Comparison of ENCODE assay signal across 22 cellular contexts in genomic region chr11:64415996-64416728, GRCh38.
"Had no signal": no experiment of that assay in that cellular context is flagged by ENCODE, and none has a peak within 500 bp of the region (broad histone marks: within the 10 kb centered on the region; RNA-seq: fewer than 3 reads in every experiment).

No MANE protein-coding gene starts in this region.

- DNase-seq: activated CD4-positive, alpha-beta T cell treated with anti-CD3 and anti-CD28 coated beads, Interleukin-2, amount 50 U/mL, for 48 hours; activated CD8-positive, alpha-beta memory T cell treated with anti-CD3 and anti-CD28 coated beads, Interleukin-2, amount 50 U/mL, for 4 hours; activated effector memory CD4-positive, alpha-beta T cell treated with anti-CD3 and anti-CD28 coated beads, Interleukin-2, amount 50 U/mL, for 16 hours; amniotic stem cell; cerebellar nuclear complex; effector memory CD4-positive, alpha-beta T cell; heart right ventricle; left colon; lower lobe of right lung; ovary; stomach; testis; upper lobe of left lung had no signal

- H3K4me3 ChIP-seq: heart right ventricle, lower lobe of right lung, neural progenitor cell, ovary, right lobe of liver, smooth muscle cell, stomach, testis, upper lobe of left lung had no signal

- H3K36me3 ChIP-seq: heart right ventricle, lower lobe of right lung, neural progenitor cell, ovary, right lobe of liver, stomach, upper lobe of left lung had no signal

- H3K27ac Mint-ChIP-seq: activated naive CD4-positive, alpha-beta T cell treated with anti-CD3 and anti-CD28 coated beads, Interleukin-2, amount 50 U/mL, for 24 hours; T-helper 2 cell treated with Interferon-gamma antibody and Interleukin-4, amounts not matched to agents 5 μg/mL and 100 μg/mL, for 36 hours had no signal

- H3K9ac ChIP-seq: neural progenitor cell had no signal

- H3K27ac ChIP-seq: epithelial cell of prostate, heart right ventricle, lower lobe of right lung, neural progenitor cell, ovary, right lobe of liver, stomach, testis, upper lobe of left lung had no signal

- H3K27me3 ChIP-seq: neural progenitor cell, ovary, right lobe of liver, stomach, testis, upper lobe of left lung had no signal

- H3K4me3 Mint-ChIP-seq: activated naive CD4-positive, alpha-beta T cell treated with anti-CD3 and anti-CD28 coated beads, Interleukin-2, amount 50 U/mL, for 24 hours; mesothelial cell of epicardium; neural progenitor cell; T-helper 2 cell treated with Interferon-gamma antibody and Interleukin-4, amounts not matched to agents 5 μg/mL and 100 μg/mL, for 36 hours had no signal

- H3K27me3 Mint-ChIP-seq: activated naive CD4-positive, alpha-beta T cell treated with anti-CD3 and anti-CD28 coated beads, Interleukin-2, amount 50 U/mL, for 24 hours had no signal

- FAIRE-seq: frontal cortex had no signal

- H3K4me1 Mint-ChIP-seq: activated naive CD4-positive, alpha-beta T cell treated with anti-CD3 and anti-CD28 coated beads, Interleukin-2, amount 50 U/mL, for 24 hours had no signal

- ATAC-seq: activated CD4-positive, CD25-positive, alpha-beta regulatory T cell treated with anti-CD3 and anti-CD28 coated beads, Interleukin-2, amount 50 U/mL, for 24 hours; heart right ventricle; left colon; lower lobe of right lung had no signal

- H3K9me3 Mint-ChIP-seq: activated naive CD4-positive, alpha-beta T cell treated with anti-CD3 and anti-CD28 coated beads, Interleukin-2, amount 50 U/mL, for 24 hours had no signal

- H3K4me1 ChIP-seq: heart right ventricle, lower lobe of right lung, right lobe of liver, testis, upper lobe of left lung had no signal

- H3K4me2 ChIP-seq: smooth muscle cell had no signal

- H3K36me3 Mint-ChIP-seq: activated naive CD4-positive, alpha-beta T cell treated with anti-CD3 and anti-CD28 coated beads, Interleukin-2, amount 50 U/mL, for 24 hours; mesothelial cell of epicardium; neural progenitor cell had no signal

- H3K9me3 ChIP-seq: lower lobe of right lung, ovary, right lobe of liver, testis, upper lobe of left lung had no signal
